In the genomic region with DNA sequence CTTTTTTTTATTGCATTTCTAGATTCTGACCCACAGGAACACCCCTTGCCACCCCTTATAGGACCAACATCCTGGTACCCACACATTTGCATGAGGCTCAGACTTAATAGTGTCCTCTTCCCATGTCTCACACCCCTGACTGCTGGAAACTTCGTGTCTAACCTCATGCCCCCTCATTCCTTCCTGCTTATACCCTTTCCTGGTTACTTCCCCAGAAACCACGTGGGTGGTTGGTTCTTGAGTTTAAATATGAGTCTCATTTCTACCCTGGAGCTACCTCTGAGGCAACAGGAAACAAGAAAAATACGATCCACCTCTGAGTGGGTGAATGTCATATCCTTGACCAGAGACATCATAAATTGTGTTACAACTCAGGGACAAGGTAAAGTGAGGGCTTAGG, we compare ENCODE assay signal across 20 cellular contexts. TPM values are rescaled to one million over a fixed set of nuclear protein-coding genes. Genes with fewer than 3 reads are reported as not detected.
A peak's percentile ranks its signal among the peaks of the same experiment; 100 is the strongest.
DNase-seq lines count a peak whose midpoint lies in the region; FAIRE-seq and TF ChIP-seq lines count a peak whose summit lies in the region.
"Had no signal": no experiment of that assay in that cellular context is flagged by ENCODE, and none has a peak within 500 bp of the region (broad histone marks: within the 10 kb centered on the region; RNA-seq: fewer than 3 reads in every experiment).

No MANE protein-coding gene starts in this region.

- H3K27ac ChIP-seq in small intestine (ENCODE audit: low read depth in 1 of 2, low read length in 1 of 2) = no peak overlapping the region
- H3K27ac ChIP-seq: adrenal gland, heart right ventricle, uterus had no signal

- POLR2A ChIA-PET in activated CD4-positive, alpha-beta memory T cell treated with anti-CD3 and anti-CD28 coated beads for 36 hours (lab: Charles Lee) = no interaction called here

- H3K27me3 ChIP-seq in small intestine (ENCODE audit: control insufficient read depth in 2 of 2, insufficient read depth in 2 of 2, low read length in 2 of 2) = no peaks in the 10 kb centered on the region
- H3K27me3 ChIP-seq: heart right ventricle, uterus had no signal

- 54 to 58% (median 57%) methylated on average over 3 of the region's 3 CpGs for WGBS in small intestine, 3 donors

- no peaks in the 10 kb centered on the region for H3K36me3 Mint-ChIP-seq in activated naive CD4-positive, alpha-beta T cell treated with anti-CD3 and anti-CD28 coated beads, Interleukin-2, amount 10 ng/mL, durations not matched to agents 7 days and 5 days
- H3K36me3 Mint-ChIP-seq in activated CD4-positive, alpha-beta memory T cell treated with anti-CD3 and anti-CD28 coated beads for 36 hours = no peaks in the 10 kb centered on the region
- H3K36me3 Mint-ChIP-seq in stimulated activated naive CD8-positive, alpha-beta T cell treated with anti-CD3 and anti-CD28 coated beads, Interleukin-15, Interleukin-2, amounts not matched to agents 100 ng/mL and 50 ng/mL, for 24 hours (ENCODE audit: low read depth) = no peaks in the 10 kb centered on the region
- H3K36me3 Mint-ChIP-seq: CD8-positive, alpha-beta memory T cell had no signal

- peak overlapping the region; percentile 22 for H3K27ac Mint-ChIP-seq in activated naive CD4-positive, alpha-beta T cell treated with anti-CD3 and anti-CD28 coated beads, Interleukin-2, amount 10 ng/mL, durations not matched to agents 7 days and 5 days
- no peak overlapping the region for H3K27ac Mint-ChIP-seq in activated CD4-positive, alpha-beta memory T cell treated with anti-CD3 and anti-CD28 coated beads for 36 hours
- peak overlapping the region; percentile 80 for H3K27ac Mint-ChIP-seq in stimulated activated naive CD8-positive, alpha-beta T cell treated with anti-CD3 and anti-CD28 coated beads, Interleukin-15, Interleukin-2, amounts not matched to agents 100 ng/mL and 50 ng/mL, for 24 hours

- intact Hi-C loops in activated CD4-positive, alpha-beta memory T cell treated with anti-CD3 and anti-CD28 coated beads for 36 hours (cut with micrococcal nuclease) = loop anchor here (5.0 kb wide), 1 partner anchor 364 kb away; no protein-coding TSS in a partner anchor

- no peak for FAIRE-seq in small intestine (lab: Jason Lieb, UNC)
- FAIRE-seq: TTC549 had no signal

- no peak for DNase-seq in activated naive CD4-positive, alpha-beta T cell treated with anti-CD3 and anti-CD28 coated beads, Interleukin-2, amount 10 ng/mL, durations not matched to agents 7 days and 5 days
- no peak for DNase-seq in activated naive CD4-positive, alpha-beta T cell treated with anti-CD3 and anti-CD28 coated beads, Interleukin-2, amount 50 U/mL, for 16 hours
- DNase-seq in activated CD4-positive, alpha-beta memory T cell treated with anti-CD3 and anti-CD28 coated beads for 36 hours = peak; percentile 15
- DNase-seq in epithelial cell of esophagus (ENCODE audit: low read depth) (peak; percentile 16), DMS153 (lab: John Stamatoyannopoulos, UW) (no peak), NCI-H446 treated with DMSO at 0.1 percent for 48 hours (lab: John Stamatoyannopoulos, UW) (no peak), small intestine (no peak)
- DNase-seq: adrenal gland; CD8-positive, alpha-beta memory T cell; effector CD4-positive, alpha-beta T cell; heart right ventricle; islet precursor cell; NCI-H1694 treated with DMSO at 0.1 percent for 48 hours; NCI-H2227 treated with DMSO at 0.1 percent for 48 hours; RPMI8226; uterus had no signal

- H3K9me3 ChIP-seq in small intestine (ENCODE audit: control insufficient read depth, low read depth) = no peaks in the 10 kb centered on the region
- H3K9me3 ChIP-seq: adrenal gland, heart right ventricle, uterus had no signal

- H3K4me1 Mint-ChIP-seq in activated naive CD4-positive, alpha-beta T cell treated with anti-CD3 and anti-CD28 coated beads, Interleukin-2, amount 10 ng/mL, durations not matched to agents 7 days and 5 days = peaks cover 27% of the 10 kb centered on the region
- peaks cover 11% of the 10 kb centered on the region for H3K4me1 Mint-ChIP-seq in activated CD4-positive, alpha-beta memory T cell treated with anti-CD3 and anti-CD28 coated beads for 36 hours (ENCODE audit: low read depth)
- peaks cover 32% of the 10 kb centered on the region for H3K4me1 Mint-ChIP-seq in stimulated activated naive CD8-positive, alpha-beta T cell treated with anti-CD3 and anti-CD28 coated beads, Interleukin-15, Interleukin-2, amounts not matched to agents 100 ng/mL and 50 ng/mL, for 24 hours (ENCODE audit: low read depth)

- H3K4me3 ChIP-seq in epithelial cell of esophagus (ENCODE audit: low read length) = no peak overlapping the region
- H3K4me3 ChIP-seq in small intestine (ENCODE audit: low read depth in 1 of 2, low read length in 2 of 2) = no peak overlapping the region
- H3K4me3 ChIP-seq: adrenal gland, heart right ventricle, uterus had no signal

- peaks cover 15% of the 10 kb centered on the region for H3K27me3 Mint-ChIP-seq in activated naive CD4-positive, alpha-beta T cell treated with anti-CD3 and anti-CD28 coated beads, Interleukin-2, amount 10 ng/mL, durations not matched to agents 7 days and 5 days
- peaks cover 2% of the 10 kb centered on the region for H3K27me3 Mint-ChIP-seq in activated CD4-positive, alpha-beta memory T cell treated with anti-CD3 and anti-CD28 coated beads for 36 hours
- H3K27me3 Mint-ChIP-seq in stimulated activated naive CD8-positive, alpha-beta T cell treated with anti-CD3 and anti-CD28 coated beads, Interleukin-15, Interleukin-2, amounts not matched to agents 100 ng/mL and 50 ng/mL, for 24 hours = peaks cover 3% of the 10 kb centered on the region

- TF ChIP-seq CTCF in epithelial cell of esophagus (IDR thresholded peaks at IDR 0.05; ENCODE audit: insufficient read depth, low read depth, low read length, missing control alignments) = no peak

- H3K9me3 Mint-ChIP-seq in activated naive CD4-positive, alpha-beta T cell treated with anti-CD3 and anti-CD28 coated beads, Interleukin-2, amount 10 ng/mL, durations not matched to agents 7 days and 5 days = no peaks in the 10 kb centered on the region
- H3K9me3 Mint-ChIP-seq in activated CD4-positive, alpha-beta memory T cell treated with anti-CD3 and anti-CD28 coated beads for 36 hours = no peaks in the 10 kb centered on the region
- no peaks in the 10 kb centered on the region for H3K9me3 Mint-ChIP-seq in stimulated activated naive CD8-positive, alpha-beta T cell treated with anti-CD3 and anti-CD28 coated beads, Interleukin-15, Interleukin-2, amounts not matched to agents 100 ng/mL and 50 ng/mL, for 24 hours
- H3K9me3 Mint-ChIP-seq: CD8-positive, alpha-beta memory T cell; neural crest cell had no signal

- no peak overlapping the region for H3K4me3 Mint-ChIP-seq in activated naive CD4-positive, alpha-beta T cell treated with anti-CD3 and anti-CD28 coated beads, Interleukin-2, amount 10 ng/mL, durations not matched to agents 7 days and 5 days
- H3K4me3 Mint-ChIP-seq in activated CD4-positive, alpha-beta memory T cell treated with anti-CD3 and anti-CD28 coated beads for 36 hours = no peak overlapping the region
- peak overlapping the region; percentile 42 for H3K4me3 Mint-ChIP-seq in stimulated activated naive CD8-positive, alpha-beta T cell treated with anti-CD3 and anti-CD28 coated beads, Interleukin-15, Interleukin-2, amounts not matched to agents 100 ng/mL and 50 ng/mL, for 24 hours
- H3K4me3 Mint-ChIP-seq: CD8-positive, alpha-beta memory T cell; neural crest cell had no signal

- no peaks in the 10 kb centered on the region for H3K4me1 ChIP-seq in small intestine (ENCODE audit: control insufficient read depth in 2 of 2, insufficient read depth in 1 of 2, low read depth in 1 of 2, low read length in 1 of 2)
- H3K4me1 ChIP-seq: adrenal gland had no signal

- H3K36me3 ChIP-seq in small intestine (ENCODE audit: control insufficient read depth in 2 of 2, insufficient read depth in 2 of 2, low read length in 2 of 2) = no peaks in the 10 kb centered on the region
- H3K36me3 ChIP-seq: adrenal gland, heart right ventricle, uterus had no signal

- CTCF ChIA-PET in activated naive CD4-positive, alpha-beta T cell treated with anti-CD3 and anti-CD28 coated beads, Interleukin-2, amount 10 ng/mL, durations not matched to agents 7 days and 5 days (lab: Charles Lee) = interaction anchor here (1.1 to 1.2 kb wide), 2 partner anchors 26 to 165 kb away, joined by 3 read pairs; no protein-coding TSS in a partner anchor
- CTCF ChIA-PET in activated CD4-positive, alpha-beta memory T cell treated with anti-CD3 and anti-CD28 coated beads for 36 hours (lab: Charles Lee) = no interaction called here

RNA-seq across cellular contexts. Expression of a gene that starts 1.6 kb away (rescaled TPM):
- total RNA-seq in activated CD4-positive, alpha-beta memory T cell treated with anti-CD3 and anti-CD28 coated beads for 36 hours = not detected
- not detected for polyA plus RNA-seq in small intestine
- total RNA-seq: adrenal gland; cardiac septum; CD8-positive, alpha-beta memory T cell; heart right ventricle; neural crest cell; uterus had no signal
- polyA plus RNA-seq: adrenal gland; CD8-positive, alpha-beta memory T cell; heart right ventricle had no signal

Comparison
In these comparisons a context has a peak if more than half of its experiments do, and no peak if none do; other contexts are left out.
1. DNase-seq: peak in activated CD4-positive, alpha-beta memory T cell treated with anti-CD3 and anti-CD28 coated beads for 36 hours (single experiment) and epithelial cell of esophagus (single experiment); none in activated naive CD4-positive, alpha-beta T cell treated with anti-CD3 and anti-CD28 coated beads, Interleukin-2, amount 10 ng/mL, durations not matched to agents 7 days and 5 days (single experiment), activated naive CD4-positive, alpha-beta T cell treated with anti-CD3 and anti-CD28 coated beads, Interleukin-2, amount 50 U/mL, for 16 hours (single experiment), DMS153 (single experiment), NCI-H446 treated with DMSO at 0.1 percent for 48 hours (single experiment) and small intestine (single experiment).